In the genomic region with DNA sequence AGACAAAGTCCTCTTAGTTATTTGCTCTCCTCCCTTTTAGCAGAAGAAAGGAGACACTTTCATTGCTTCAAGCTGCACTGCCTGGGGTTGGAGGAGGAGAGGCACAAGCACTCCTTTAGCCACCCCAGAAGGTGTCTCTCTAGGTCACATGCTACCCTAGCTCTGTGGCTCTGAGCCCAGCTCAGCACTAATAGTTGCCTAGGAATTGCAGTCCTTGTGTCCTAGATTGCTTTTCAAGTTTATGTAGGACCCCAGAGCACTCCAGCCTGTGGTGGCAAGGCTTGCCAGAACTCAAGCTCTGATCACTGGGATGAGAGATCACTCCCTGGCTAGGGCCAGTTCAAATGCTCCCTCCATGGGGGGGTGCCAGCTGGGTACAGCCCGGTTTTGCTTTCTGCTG, we compare ENCODE assay signal across 25 cellular contexts. TPM values are rescaled to one million over a fixed set of nuclear protein-coding genes. Genes with fewer than 3 reads are reported as not detected.
DNase-seq lines count a peak whose midpoint lies in the region; ATAC-seq lines count a peak whose summit lies in the region.
"Had no signal": no experiment of that assay in that cellular context is flagged by ENCODE, and none has a peak within 500 bp of the region (broad histone marks: within the 10 kb centered on the region; RNA-seq: fewer than 3 reads in every experiment).

No MANE protein-coding gene starts in this region.

- DNase-seq in C1 segment of cervical spinal cord (lab: John Stamatoyannopoulos, UW) = peak in 8 of 14 donors; percentile 0 to 48 (median 23)
- DNase-seq in dedifferentiated amniotic fluid mesenchymal stem cell (ENCODE audit: extremely low spot score) = peak; percentile 9
- DNase-seq in left lobe of liver (ENCODE audit: low spot score) = no peak
- peak in 8 of 10 donors; percentile 7 to 72 (median 24) for DNase-seq in posterior cingulate gyrus
- no peak for DNase-seq in dermis blood vessel endothelial cell
- no peak for DNase-seq in effector CD4-positive, alpha-beta T cell
- DNase-seq: 8988T; ACHN; CD4-positive, CD25-positive, alpha-beta regulatory T cell; H7; KBM-7; NCI-H1105 treated with DMSO at 0.1 percent for 48 hours; NCI-H146; NCI-H1930; NCI-H446; NCI-H526; NCI-H82; PC-9; SJCRH30 had no signal

- intact Hi-C loops in posterior cingulate gyrus (cut with DNase I) = no loop called here

- ATAC-seq in left lobe of liver (peak; percentile 42), GM19395 (IDR thresholded peaks at IDR 0.05; ENCODE audit: unreplicated experiment) (no peak), HG02759 (IDR thresholded peaks at IDR 0.05; ENCODE audit: unreplicated experiment) (no peak)
- ATAC-seq: Right ventricle myocardium inferior had no signal

RNA-seq across cellular contexts. Expression of gene LHFPL1, which starts 24.5 kb away (rescaled TPM):
- total RNA-seq in left lobe of liver (not detected), dermis blood vessel endothelial cell (under 0.01 and 0.14 TPM in 2 replicates)
- total RNA-seq: LHCN-M2, MCF 10A, PC-9, RPMI7951 had no signal

Comparison
In these comparisons a context has a peak if more than half of its experiments do, and no peak if none do; other contexts are left out.
1. DNase-seq: peak in C1 segment of cervical spinal cord (8 of 14), dedifferentiated amniotic fluid mesenchymal stem cell (single experiment) and posterior cingulate gyrus (8 of 10); none in left lobe of liver (single experiment), dermis blood vessel endothelial cell (single experiment) and effector CD4-positive, alpha-beta T cell (single experiment).